In the genomic region with DNA sequence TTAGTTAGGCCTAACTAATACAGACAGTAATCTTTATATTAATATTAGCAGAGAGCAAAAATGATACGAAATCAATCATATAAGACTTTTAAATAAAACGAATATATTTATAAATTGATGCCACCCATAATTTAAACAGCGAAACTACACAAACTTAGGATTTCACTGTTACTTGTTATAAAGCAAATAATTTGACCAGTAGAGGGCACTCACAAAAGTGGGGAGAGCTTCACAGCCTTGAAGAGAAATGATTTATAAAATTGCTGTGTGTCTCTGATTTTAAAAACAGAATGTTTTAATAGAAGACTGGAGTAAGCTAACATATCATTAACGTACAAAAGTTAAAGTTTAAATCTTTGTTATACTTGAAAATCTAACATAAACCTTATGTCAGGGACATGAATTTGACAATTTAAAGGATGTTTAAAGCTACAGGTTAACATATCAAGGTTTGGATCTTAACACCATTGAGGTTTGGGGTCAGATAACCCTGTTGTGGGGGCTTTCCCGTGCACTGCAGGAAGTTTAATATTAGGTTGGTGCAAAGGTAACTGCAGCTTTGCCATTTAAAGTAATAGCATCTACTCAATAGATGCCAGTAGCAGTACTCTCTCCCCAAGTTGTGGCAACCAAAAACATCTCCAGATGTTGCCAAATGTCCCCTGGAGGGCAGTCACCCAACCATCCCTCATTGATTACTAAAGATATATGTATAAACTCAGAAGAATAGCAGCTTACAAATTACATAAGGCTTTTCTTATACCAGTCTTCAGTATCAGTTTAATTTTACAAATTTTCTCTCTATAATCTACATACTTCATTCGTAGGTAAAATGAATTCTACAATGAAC, we compare ENCODE assay signal across 8 cellular contexts. TPM values are rescaled to one million over a fixed set of nuclear protein-coding genes. Genes with fewer than 3 reads are reported as not detected.
DNase-seq lines count a peak whose midpoint lies in the region; ATAC-seq and TF ChIP-seq lines count a peak whose summit lies in the region.

No MANE protein-coding gene starts in this region.

- peak; percentile 72 to 83 for TF ChIP-seq CTCF in Caco-2 (IDR thresholded peaks at IDR 0.05; ENCODE audit: insufficient read depth in 1 of 2, low read depth in 1 of 2, low read length in 1 of 2, severe bottlenecking in 1 of 2, unreplicated experiment in 1 of 2)
- no peak for TF ChIP-seq CTCF in omental fat pad (IDR thresholded peaks at IDR 0.05)

- H3K27ac Mint-ChIP-seq in Caco-2 (ENCODE audit: unreplicated experiment) = no peak overlapping the region
- no peak overlapping the region for H3K27ac Mint-ChIP-seq in activated T-helper 17 cell treated with anti-CD3 and anti-CD28 coated beads, Interleukin-2, amount 50 U/mL, for 72 hours
- H3K27ac Mint-ChIP-seq in stimulated activated naive CD8-positive, alpha-beta T cell treated with anti-CD3 and anti-CD28 coated beads, Interleukin-15, amount 100 ng/mL, for 72 hours = no peak overlapping the region

- no peak overlapping the region for H3K4me3 ChIP-seq in Caco-2 (ENCODE audit: low read depth, low read length)

- ATAC-seq in GM18520 (IDR thresholded peaks at IDR 0.05; ENCODE audit: unreplicated experiment) = peak; percentile 55
- ATAC-seq in activated T-helper 17 cell treated with anti-CD3 and anti-CD28 coated beads, Interleukin-2, amount 50 U/mL, for 72 hours (replicated peaks) = peak; percentile 42
- ATAC-seq in left ventricle myocardium superior = peak; percentile 45
- peak; percentile 98 for ATAC-seq in stimulated activated naive CD8-positive, alpha-beta T cell treated with anti-CD3 and anti-CD28 coated beads, Interleukin-15, amount 100 ng/mL, for 72 hours
- ATAC-seq in omental fat pad (ENCODE audit: low FRiP score) = no peak
- no peak for ATAC-seq in GM19328 (IDR thresholded peaks at IDR 0.05; ENCODE audit: unreplicated experiment)

- no peak overlapping the region for H3K4me3 Mint-ChIP-seq in Caco-2 (ENCODE audit: unreplicated experiment)
- H3K4me3 Mint-ChIP-seq in activated T-helper 17 cell treated with anti-CD3 and anti-CD28 coated beads, Interleukin-2, amount 50 U/mL, for 72 hours = no peak overlapping the region
- H3K4me3 Mint-ChIP-seq in stimulated activated naive CD8-positive, alpha-beta T cell treated with anti-CD3 and anti-CD28 coated beads, Interleukin-15, amount 100 ng/mL, for 72 hours = no peak overlapping the region

- no TSS peak for BruUV-seq in Caco-2 (replicated peaks; lab: Mats Ljungman, UMichigan)

- no peaks in the 10 kb centered on the region for H3K9me3 ChIP-seq in Caco-2

- peaks cover 96% of the 10 kb centered on the region for H3K36me3 Mint-ChIP-seq in Caco-2 (ENCODE audit: insufficient read depth, unreplicated experiment)
- H3K36me3 Mint-ChIP-seq in activated T-helper 17 cell treated with anti-CD3 and anti-CD28 coated beads, Interleukin-2, amount 50 U/mL, for 72 hours (ENCODE audit: low read depth) = peaks cover 86% of the 10 kb centered on the region

- H3K9me3 Mint-ChIP-seq in Caco-2 (ENCODE audit: unreplicated experiment) = no peaks in the 10 kb centered on the region
- H3K9me3 Mint-ChIP-seq in activated T-helper 17 cell treated with anti-CD3 and anti-CD28 coated beads, Interleukin-2, amount 50 U/mL, for 72 hours = no peaks in the 10 kb centered on the region
- H3K9me3 Mint-ChIP-seq in stimulated activated naive CD8-positive, alpha-beta T cell treated with anti-CD3 and anti-CD28 coated beads, Interleukin-15, amount 100 ng/mL, for 72 hours = no peaks in the 10 kb centered on the region

- peaks cover 4% of the 10 kb centered on the region for H3K36me3 ChIP-seq in Caco-2 (ENCODE audit: control insufficient read depth, insufficient read depth, low read length)

- CTCF ChIA-PET in Caco-2 (lab: Charles Lee) = interaction anchor here (1.0 to 1.2 kb wide), 3 partner anchors 9 to 18 kb away, joined by 3 to 6 read pairs (median 5); partner anchors contain the start of gene KRAS

- no peaks in the 10 kb centered on the region for H3K27me3 ChIP-seq in Caco-2 (replicated peaks; ENCODE audit: control insufficient read depth, insufficient read depth, low read length)

- peaks cover 55% of the 10 kb centered on the region for H3K4me1 Mint-ChIP-seq in Caco-2 (ENCODE audit: low read depth, unreplicated experiment)
- peaks cover 17% of the 10 kb centered on the region for H3K4me1 Mint-ChIP-seq in activated T-helper 17 cell treated with anti-CD3 and anti-CD28 coated beads, Interleukin-2, amount 50 U/mL, for 72 hours
- H3K4me1 Mint-ChIP-seq in stimulated activated naive CD8-positive, alpha-beta T cell treated with anti-CD3 and anti-CD28 coated beads, Interleukin-15, amount 100 ng/mL, for 72 hours = peaks cover 57% of the 10 kb centered on the region

- POLR2A ChIA-PET in Caco-2 (lab: Charles Lee) = interaction anchor here (1.7 kb wide), 1 partner anchor 10 kb away, joined by 8 read pairs; the partner anchor contains the start of gene KRAS

- peaks cover 39% of the 10 kb centered on the region for H3K4me1 ChIP-seq in Caco-2

- intact Hi-C loops in Caco-2 (cut with micrococcal nuclease; ENCODE audit: unreplicated experiment) (loop anchor here (1.0 kb wide), 1 partner anchor 146 kb away; no protein-coding TSS in a partner anchor), left ventricle myocardium superior (cut with micrococcal nuclease) (loop anchor here (10.0 kb wide), 1 partner anchor 47 kb away; the partner anchor contains the start of genes DNAI7 and ETFRF1)

- H3K27me3 Mint-ChIP-seq in Caco-2 (ENCODE audit: insufficient read depth, unreplicated experiment) = no peaks in the 10 kb centered on the region
- H3K27me3 Mint-ChIP-seq in activated T-helper 17 cell treated with anti-CD3 and anti-CD28 coated beads, Interleukin-2, amount 50 U/mL, for 72 hours = no peaks in the 10 kb centered on the region
- H3K27me3 Mint-ChIP-seq in stimulated activated naive CD8-positive, alpha-beta T cell treated with anti-CD3 and anti-CD28 coated beads, Interleukin-15, amount 100 ng/mL, for 72 hours = no peaks in the 10 kb centered on the region

- DNase-seq in Caco-2 (no peak), M059J (ENCODE audit: low read depth) (peak; percentile 44), left ventricle myocardium superior (no peak), omental fat pad (ENCODE audit: low spot score) (no peak)
- peak; percentile 36 to 47 for DNase-seq in stimulated activated naive CD8-positive, alpha-beta T cell treated with anti-CD3 and anti-CD28 coated beads, Interleukin-15, amount 100 ng/mL, for 72 hours

RNA-seq across cellular contexts. Expression of gene KRAS, which starts 9.3 kb away (rescaled TPM):
- total RNA-seq in Caco-2 (2022) (162 and 179 TPM in 2 replicates), left ventricle myocardium superior (12.1 TPM), omental fat pad (10 to 100 TPM; 10.7 to 22.1 (median 16.3) TPM)
- 10.8 and 11.8 TPM in 2 replicates for total RNA-seq in M059J (2014; rRNA removed; shearing (Covaris generic))
- total RNA-seq in activated T-helper 17 cell treated with anti-CD3 and anti-CD28 coated beads, Interleukin-2, amount 50 U/mL, for 72 hours = 10 to 100 TPM; 11.7 to 14.6 TPM

RNA-seq across cellular contexts. Expression of gene ETFRF1, which starts 46.4 kb away (rescaled TPM):
- total RNA-seq in Caco-2 (2022) (9.5 and 10.2 TPM in 2 replicates), left ventricle myocardium superior (67.7 TPM), omental fat pad (10 to 100 TPM; 21.3 to 54.5 (median 33.9) TPM)
- 49.3 and 50.8 TPM in 2 replicates for total RNA-seq in M059J (2014; rRNA removed; shearing (Covaris generic))
- total RNA-seq in activated T-helper 17 cell treated with anti-CD3 and anti-CD28 coated beads, Interleukin-2, amount 50 U/mL, for 72 hours = 10 to 100 TPM; 11.2 to 11.8 TPM

RNA-seq across cellular contexts. Expression of gene DNAI7, which starts 46.4 kb away (rescaled TPM):
- total RNA-seq in Caco-2 (2022) (0.66 and 0.67 TPM in 2 replicates), left ventricle myocardium superior (0.89 TPM), omental fat pad (1 to 10 TPM in 1 of 4 donors, under 1 TPM in 2, not detected in 1; 0.47 to 3.5 (median 0.56) TPM)
- total RNA-seq in M059J (2014; rRNA removed; shearing (Covaris generic)) = 0.39 and 0.59 TPM in 2 replicates
- under 1 TPM in 1 of 2 donors, not detected in 1; 0.09 TPM for total RNA-seq in activated T-helper 17 cell treated with anti-CD3 and anti-CD28 coated beads, Interleukin-2, amount 50 U/mL, for 72 hours

Comparison
In these comparisons a context has a peak if more than half of its experiments do, and no peak if none do; other contexts are left out.
1. DNase-seq: peak in M059J (single experiment) and stimulated activated naive CD8-positive, alpha-beta T cell treated with anti-CD3 and anti-CD28 coated beads, Interleukin-15, amount 100 ng/mL, for 72 hours (2 of 2); none in Caco-2 (0 of 2), left ventricle myocardium superior (single experiment) and omental fat pad (single experiment).
2. CTCF ChIP-seq: peak in Caco-2 (2 of 2); none in omental fat pad (0 of 3).
3. ATAC-seq: peak in GM18520 (single experiment), activated T-helper 17 cell treated with anti-CD3 and anti-CD28 coated beads, Interleukin-2, amount 50 U/mL, for 72 hours (single experiment), left ventricle myocardium superior (single experiment) and stimulated activated naive CD8-positive, alpha-beta T cell treated with anti-CD3 and anti-CD28 coated beads, Interleukin-15, amount 100 ng/mL, for 72 hours (single experiment); none in omental fat pad (single experiment) and GM19328 (single experiment).